In the genomic region with DNA sequence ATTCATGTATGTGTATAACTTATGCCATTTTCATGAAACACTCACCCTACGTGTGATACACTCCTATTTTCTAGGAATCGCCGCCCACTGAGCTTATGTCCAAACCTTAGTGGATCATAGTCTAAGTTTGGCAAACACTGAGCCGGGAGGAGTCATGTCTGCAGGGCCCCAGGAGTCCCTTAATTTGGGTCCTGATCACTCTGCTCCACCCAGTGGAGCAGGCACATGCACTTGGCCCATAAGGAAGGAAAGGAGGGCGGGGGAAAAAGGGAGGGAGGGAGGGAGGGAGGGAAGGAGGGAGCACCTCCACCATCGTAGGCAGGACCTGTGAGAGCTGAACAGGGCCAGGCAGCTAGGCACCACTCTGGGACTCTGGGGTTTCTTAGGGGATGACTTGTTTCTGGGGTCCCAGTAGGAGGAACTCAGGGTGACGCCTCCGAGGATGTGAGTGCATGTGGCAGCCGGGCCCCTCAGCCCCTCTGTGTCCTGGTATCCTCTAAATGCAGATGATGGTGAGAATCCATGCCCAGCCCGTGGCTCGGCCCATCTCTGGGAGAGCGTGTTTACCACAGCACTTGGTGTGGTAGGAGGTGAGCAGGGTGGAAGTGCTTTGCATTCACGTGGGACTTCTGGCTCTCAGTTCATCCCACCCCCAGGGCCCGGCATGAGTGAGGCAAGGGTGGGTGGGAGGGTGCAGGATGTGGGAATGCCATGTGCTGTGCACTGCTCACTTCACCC, we compare ENCODE assay signal across 8 cellular contexts.
A peak's percentile ranks its signal among the peaks of the same experiment; 100 is the strongest.
DNase-seq lines count a peak whose midpoint lies in the region; ATAC-seq and TF ChIP-seq lines count a peak whose summit lies in the region.

No MANE protein-coding gene starts in this region.

- H3K27me3 ChIP-seq in DND-41 (ENCODE audit: insufficient read depth, low read length, poor library complexity): no peaks in the 10 kb centered on the region
- H3K27me3 ChIP-seq in Panc1 (ENCODE audit: control insufficient read depth, insufficient read depth, low read length): no peaks in the 10 kb centered on the region
- peaks cover 9% of the 10 kb centered on the region for H3K27me3 ChIP-seq in endodermal cell (ENCODE audit: control insufficient read depth, insufficient read depth, low read length, poor library complexity, severe bottlenecking)
- no peaks in the 10 kb centered on the region for H3K27me3 ChIP-seq in sigmoid colon
- H3K27me3 ChIP-seq in WERI-Rb-1 (ENCODE audit: insufficient read depth, low read depth, severe bottlenecking): no peaks in the 10 kb centered on the region

- H3K4me1 ChIP-seq in DND-41 (ENCODE audit: insufficient read depth, low read length) (peaks cover 59% of the 10 kb centered on the region), Panc1 (ENCODE audit: control insufficient read depth, insufficient read depth, low read length) (0 out of 2 replicates have a peak, but pooled peaks cover 3% of the 10 kb centered on the region), endodermal cell (ENCODE audit: control insufficient read depth, insufficient read depth, low read length) (no peaks in the 10 kb centered on the region), sigmoid colon (peaks cover 0 to 19% (median 19%) of the 10 kb centered on the region in 4 donors)

- peak overlapping the region; percentile 71 for H3K9ac ChIP-seq in DND-41 (ENCODE audit: low read depth, low read length)
- H3K9ac ChIP-seq in endodermal cell (ENCODE audit: extremely low read depth, low read length, poor library complexity, severe bottlenecking): no peak overlapping the region

- no peaks in the 10 kb centered on the region for H3K79me2 ChIP-seq in DND-41 (ENCODE audit: insufficient read depth, low read length)

- no peak overlapping the region for H3K4me3 Mint-ChIP-seq in endodermal cell

- peak overlapping the region in 1 of 2 experiments; percentile 56; a peak in 2 of 4 replicates for H3K4me3 ChIP-seq in DND-41 (ENCODE audit: low read depth in 1 of 2, low read length in 2 of 2)
- H3K4me3 ChIP-seq in Panc1 (ENCODE audit: low read depth in 2 of 2, low read length in 2 of 2): no peak overlapping the region; a peak in 1 of 4 replicates
- H3K4me3 ChIP-seq in endodermal cell (ENCODE audit: low read length): no peak overlapping the region
- H3K4me3 ChIP-seq in sigmoid colon: no peak overlapping the region
- no peak overlapping the region for H3K4me3 ChIP-seq in WERI-Rb-1 (ENCODE audit: low read depth, low read length)

- no peak for TF ChIP-seq EP300 in sigmoid colon (IDR thresholded peaks at IDR 0.05)

- peaks cover 13% of the 10 kb centered on the region for H3K27me3 Mint-ChIP-seq in endodermal cell (ENCODE audit: insufficient read depth)

- H3K36me3 Mint-ChIP-seq in endodermal cell (ENCODE audit: low read depth): no peaks in the 10 kb centered on the region

- POLR2A ChIA-PET in Panc1 (lab: Charles Lee): no interaction called here

- H3K4me1 Mint-ChIP-seq in endodermal cell: peaks cover 7% of the 10 kb centered on the region

- peak; percentile 69 for DNase-seq in DND-41
- DNase-seq in Panc1 (ENCODE audit: low read depth, low spot score): no peak
- DNase-seq in endodermal cell: no peak
- no peak for DNase-seq in sigmoid colon
- DNase-seq in NCI-H1694 treated with DMSO at 0.1 percent for 48 hours (lab: John Stamatoyannopoulos, UW): no peak
- DNase-seq in WERI-Rb-1: no peak
- no peak for DNase-seq in mesenteric fat pad (ENCODE audit: low spot score)
- no peak for DNase-seq in SW 1271 (lab: John Stamatoyannopoulos, UW)

- H3K27ac ChIP-seq in DND-41 (ENCODE audit: low read length): peak overlapping the region; percentile 99
- peak overlapping the region; percentile 51; the same call in 1 of the 2 replicates for H3K27ac ChIP-seq in Panc1 (ENCODE audit: low read length)
- no peak overlapping the region for H3K27ac ChIP-seq in endodermal cell (ENCODE audit: low read depth, low read length)
- H3K27ac ChIP-seq in sigmoid colon: peak overlapping the region; percentile 38 to 70 (median 50)
- H3K27ac ChIP-seq in WERI-Rb-1: no peak overlapping the region

- H3K9me3 Mint-ChIP-seq in endodermal cell: no peaks in the 10 kb centered on the region

- 87 to 91% methylated on average over 6 to 14 of the region's 14 CpGs for WGBS in endodermal cell (ENCODE audit: insufficient coverage in 1 of 2, insufficient read length in 1 of 2), 2 experiments
- WGBS in sigmoid colon, 2 donors: 42 to 44% methylated on average over 14 of the region's 14 CpGs

- peak; percentile 29 for ATAC-seq in DND-41 (ENCODE audit: insufficient read depth, low read depth)
- no peak for ATAC-seq in Panc1

- CTCF ChIA-PET in Panc1 (lab: Charles Lee): interaction anchor here (0.6 to 1.6 kb wide), 3 partner anchors 36 to 133 kb away, joined by 6 to 12 read pairs (median 9); no protein-coding TSS in a partner anchor

- no peak for TF ChIP-seq POLR2A in sigmoid colon (IDR thresholded peaks at IDR 0.05)

- no peaks in the 10 kb centered on the region for H4K20me1 ChIP-seq in DND-41 (ENCODE audit: insufficient read depth, low read length)

- peak overlapping the region; percentile 80 for H3K4me2 ChIP-seq in DND-41 (ENCODE audit: insufficient read depth, low read length)

- in situ Hi-C loops in Panc1 (cut with HindIII; ENCODE audit: low pct_unique_long_range_greater_than_20kb, low sequenced_read_pairs): no loop called here

- intact Hi-C loops in Panc1 (cut with micrococcal nuclease; ENCODE audit: unreplicated experiment) (no loop called here), sigmoid colon (cut with DNase I) (loop anchor here (2.0 to 5.0 kb wide), 2 partner anchors 69 to 107 kb away; no protein-coding TSS in a partner anchor)

- peak overlapping the region; percentile 42 for H3K27ac Mint-ChIP-seq in endodermal cell

- no TSS peak for BruUV-seq in Panc1 (replicated peaks; lab: Mats Ljungman, UMichigan)

- no peak for TF ChIP-seq CTCF in DND-41 (IDR thresholded peaks at IDR 0.05; ENCODE audit: borderline replicate concordance, extremely low read depth, low read length, poor library complexity, severe bottlenecking)
- no peak for TF ChIP-seq CTCF in Panc1 (IDR thresholded peaks at IDR 0.05)
- no peak for TF ChIP-seq CTCF in endodermal cell (conservative IDR thresholded peaks at IDR 0.05)
- TF ChIP-seq CTCF in sigmoid colon (IDR thresholded peaks at IDR 0.05): no peak
- TF ChIP-seq CTCF in WERI-Rb-1 (IDR thresholded peaks at IDR 0.05; ENCODE audit: low read depth, low read length): no peak

- H3K36me3 ChIP-seq in DND-41 (ENCODE audit: insufficient read depth, low read length) (no peaks in the 10 kb centered on the region), Panc1 (ENCODE audit: control insufficient read depth, insufficient read depth, low read length) (no peaks in the 10 kb centered on the region), endodermal cell (ENCODE audit: control insufficient read depth, insufficient read depth, low read length) (no peaks in the 10 kb centered on the region), sigmoid colon (no peaks in the 10 kb centered on the region), WERI-Rb-1 (no peaks in the 10 kb centered on the region)

- H2AFZ ChIP-seq in DND-41 (ENCODE audit: low read depth, low read length): peak overlapping the region; percentile 86; the same call in 1 of the 2 replicates

- H3K9me3 ChIP-seq in DND-41 (ENCODE audit: insufficient read depth, low read length, severe bottlenecking) (no peaks in the 10 kb centered on the region), Panc1 (ENCODE audit: control insufficient read depth, insufficient read depth, low read depth, low read length) (no peaks in the 10 kb centered on the region), endodermal cell (ENCODE audit: control insufficient read depth, low read length) (no peaks in the 10 kb centered on the region), sigmoid colon (no peaks in the 10 kb centered on the region), WERI-Rb-1 (ENCODE audit: severe bottlenecking) (no peaks in the 10 kb centered on the region)

Comparison
In these comparisons a context has a peak if more than half of its experiments do, and no peak if none do; other contexts are left out.
1. H3K27ac ChIP-seq: peak in DND-41 (single experiment), Panc1 (single experiment) and sigmoid colon (4 of 4); none in endodermal cell (single experiment) and WERI-Rb-1 (single experiment).